In genomic region chr17:61755078-61755477, GRCh38 we compare ENCODE assay signal across 10 cellular contexts.
"Had no signal": no experiment of that assay in that cellular context is flagged by ENCODE, and none has a peak within 500 bp of the region (broad histone marks: within the 10 kb centered on the region; RNA-seq: fewer than 3 reads in every experiment).

No MANE protein-coding gene starts in this region.

- H3K9me3 ChIP-seq: HAP-1 had no signal

- FAIRE-seq: HTR-8/SVneo, K562 had no signal

- DNase-seq: GM23248, GOT3, H7, HFFc6, IMR-90, KG1 had no signal

- H3K27ac ChIP-seq: GM23248 had no signal

- H2AFZ ChIP-seq: GM23248 had no signal

- ATAC-seq: HCT116, K562 had no signal

- H3K9ac ChIP-seq: GM23248 had no signal

- H3K4me3 ChIP-seq: GM23248, HAP-1, K562 had no signal
